Comparison of ENCODE assay signal across 14 cellular contexts in the genomic region with DNA sequence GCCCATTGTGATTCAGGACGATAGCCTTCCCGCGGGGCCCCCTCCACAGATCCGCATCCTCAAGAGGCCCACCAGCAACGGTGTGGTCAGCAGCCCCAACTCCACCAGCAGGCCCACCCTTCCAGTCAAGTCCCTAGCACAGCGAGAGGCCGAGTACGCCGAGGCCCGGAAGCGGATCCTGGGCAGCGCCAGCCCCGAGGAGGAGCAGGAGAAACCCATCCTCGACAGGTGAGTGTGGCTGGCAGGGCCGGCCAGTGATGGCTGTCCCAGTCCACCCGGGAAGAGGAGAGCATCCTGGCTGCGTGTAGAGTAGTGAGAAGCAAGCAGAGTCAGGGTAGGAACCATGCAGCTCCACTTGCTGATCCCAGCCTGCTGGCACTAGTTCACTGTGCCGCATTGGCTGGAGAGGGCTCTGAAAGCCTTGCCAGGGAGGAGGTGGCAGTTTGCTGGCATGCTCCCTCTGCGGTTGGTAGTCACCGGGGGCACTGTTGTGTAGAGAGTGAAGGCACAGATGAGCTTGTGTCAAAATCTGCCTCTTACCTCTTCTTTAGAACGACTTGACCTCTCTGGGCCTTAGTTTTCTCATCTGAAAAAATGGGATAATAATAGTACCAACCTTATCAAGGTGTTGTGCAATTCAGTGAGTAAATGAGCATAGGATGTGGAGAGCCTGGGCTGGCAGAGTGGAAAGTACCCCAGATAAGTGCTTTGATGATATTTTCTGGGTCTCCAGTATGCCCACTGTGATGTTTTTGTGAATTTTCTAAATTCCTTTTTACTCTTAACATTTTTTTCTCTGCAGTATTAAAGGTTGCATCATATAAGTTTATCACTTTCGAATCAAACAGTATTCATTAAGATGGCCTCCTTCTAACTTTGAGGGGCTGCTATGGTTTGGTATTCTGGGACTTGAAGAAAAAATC. TPM values are rescaled to one million over a fixed set of nuclear protein-coding genes. Genes with fewer than 3 reads are reported as not detected.
A peak's percentile ranks its signal among the peaks of the same experiment; 100 is the strongest.
DNase-seq lines count a peak whose midpoint lies in the region; ATAC-seq and TF ChIP-seq lines count a peak whose summit lies in the region.
"Had no signal": no experiment of that assay in that cellular context is flagged by ENCODE, and none has a peak within 500 bp of the region (broad histone marks: within the 10 kb centered on the region; RNA-seq: fewer than 3 reads in every experiment).

No MANE protein-coding gene starts in this region.

- H2AFZ ChIP-seq in IMR-90 (replicated peaks; ENCODE audit: low read length, poor library complexity) = no peak overlapping the region

- H3K4me3 ChIP-seq in IMR-90 (ENCODE audit: insufficient read depth, low read depth, low read length) (no peak overlapping the region), prostate gland (no peak overlapping the region)
- H3K4me3 ChIP-seq: left lung had no signal

- no peak overlapping the region for H4K5ac ChIP-seq in IMR-90 (ENCODE audit: low read depth, low read length)

- H3K36me3 ChIP-seq in IMR-90 (ENCODE audit: control insufficient read depth, insufficient read depth, low read length) = peaks cover 31% of the 10 kb centered on the region
- peaks cover 0 to 7% of the 10 kb centered on the region in 2 donors for H3K36me3 ChIP-seq in prostate gland

- peak overlapping the region; percentile 60 for H3K27ac Mint-ChIP-seq in CD4-positive, alpha-beta T cell

- no peak for DNase-seq in CD4-positive, alpha-beta T cell
- DNase-seq in IMR-90 = no peak
- peak; percentile 40 to 81 for DNase-seq in cerebellar nuclear complex (lab: John Stamatoyannopoulos, UW)
- peak in 30 of 56 donors; percentile 5 to 63 (median 30) for DNase-seq in nucleus accumbens (lab: John Stamatoyannopoulos, UW)
- no peak for DNase-seq in NCI-H2081 (lab: John Stamatoyannopoulos, UW)
- no peak for DNase-seq in NCI-H1694 treated with DMSO at 0.1 percent for 48 hours (lab: John Stamatoyannopoulos, UW)
- DNase-seq in prostate gland (ENCODE audit: low spot score) = no peak
- DNase-seq in NCI-H1436 (lab: John Stamatoyannopoulos, UW) = no peak
- DNase-seq: activated T-cell treated with anti-CD3 and anti-CD28 coated beads, Interleukin-2, amount 50 U/mL, for 1 hour; left lung; MV-4-11; retina had no signal

- no peak overlapping the region; the same call in 1 of the 2 replicates for H2BK20ac ChIP-seq in IMR-90 (ENCODE audit: low read depth, low read length)

- TF ChIP-seq POLR2A in IMR-90 (IDR thresholded peaks at IDR 0.05; ENCODE audit: low read depth, low read length) (no peak), prostate gland (IDR thresholded peaks at IDR 0.05) (no peak)

- H3K9me3 Mint-ChIP-seq in CD4-positive, alpha-beta T cell = no peaks in the 10 kb centered on the region

- peak overlapping the region; percentile 75 for H2AK9ac ChIP-seq in IMR-90 (replicated peaks; ENCODE audit: low read depth, low read length, poor library complexity)

- H3K9me3 ChIP-seq in CD4-positive, alpha-beta T cell (ENCODE audit: control insufficient read depth, low read length) = no peaks in the 10 kb centered on the region
- H3K9me3 ChIP-seq in IMR-90 (ENCODE audit: control insufficient read depth, insufficient read depth, low read length) = no peaks in the 10 kb centered on the region
- no peaks in the 10 kb centered on the region for H3K9me3 ChIP-seq in prostate gland
- H3K9me3 ChIP-seq: left lung had no signal

- intact Hi-C loops in CD4-positive, alpha-beta T cell (cut with DNase I, micrococcal nuclease) = no loop called here
- intact Hi-C loops in IMR-90 (cut with micrococcal nuclease) (no loop called here), prostate gland (cut with DNase I) (no loop called here)

- no peak overlapping the region for H3K18ac ChIP-seq in IMR-90 (ENCODE audit: low read depth, low read length)

- H4K8ac ChIP-seq in IMR-90 (ENCODE audit: low read depth in 2 of 2, low read length in 2 of 2) = 0 out of 4 replicates have a peak overlapping the region, but pooled peaks of 1 of the 2 experiments have one; percentile 9

- H3K4me1 Mint-ChIP-seq in CD4-positive, alpha-beta T cell (ENCODE audit: low read depth) = peaks cover 31% of the 10 kb centered on the region

- CTCF ChIA-PET in CD4-positive, alpha-beta T cell (lab: Charles Lee) = no interaction called here
- CTCF ChIA-PET in IMR-90 (lab: Yijun Ruan, JAX) = interaction anchor here (1.4 kb wide), 1 partner anchor 18 kb away, joined by 3 read pairs; no protein-coding TSS in a partner anchor

- peaks cover 49% of the 10 kb centered on the region for H4K20me1 ChIP-seq in IMR-90 (ENCODE audit: insufficient read depth, low read length)

- no peak overlapping the region for H3K4me2 ChIP-seq in IMR-90 (ENCODE audit: low read depth, low read length)

- H3K27ac ChIP-seq in CD4-positive, alpha-beta T cell (ENCODE audit: low read depth, low read length) = no peak overlapping the region
- H3K27ac ChIP-seq in IMR-90 (ENCODE audit: insufficient read depth, low read length) (no peak overlapping the region), prostate gland (no peak overlapping the region)
- H3K27ac ChIP-seq: left lung had no signal

- POLR2A ChIA-PET in CD4-positive, alpha-beta T cell (lab: Charles Lee) = no interaction called here
- POLR2A ChIA-PET in IMR-90 (lab: Charles Lee; ENCODE audit: unreplicated experiment) = no interaction called here

- H3K56ac ChIP-seq in IMR-90 (ENCODE audit: extremely low read depth, insufficient read depth, low read length) = no peak overlapping the region

- no peak overlapping the region for H3K9ac ChIP-seq in IMR-90 (ENCODE audit: low read depth, low read length)

- H3K23ac ChIP-seq in IMR-90 (ENCODE audit: low read depth, low read length) = no peak overlapping the region; the same call in 1 of the 2 replicates

- no peak overlapping the region for H2BK15ac ChIP-seq in IMR-90 (ENCODE audit: low read depth, low read length)

- peaks cover 37% of the 10 kb centered on the region for H3K9me1 ChIP-seq in IMR-90 (ENCODE audit: insufficient read depth, low read length)

- H3K4me1 ChIP-seq in IMR-90 (ENCODE audit: control insufficient read depth, insufficient read depth, low read length) (peaks cover 25% of the 10 kb centered on the region), prostate gland (replicated peaks) (no peaks in the 10 kb centered on the region)

- peaks cover 28 to 84% of the 10 kb centered on the region in 2 experiments; a peak in 3 of 4 replicates for H3K79me1 ChIP-seq in IMR-90 (ENCODE audit: low read depth in 1 of 2, low read length in 2 of 2)

- H4K91ac ChIP-seq in IMR-90 (ENCODE audit: insufficient read depth, low read depth, low read length) = no peak overlapping the region; the same call in 1 of the 2 replicates

- H3K4ac ChIP-seq in IMR-90 (ENCODE audit: low read depth, low read length) = no peak overlapping the region; the same call in 1 of the 2 replicates

- no peak for TF ChIP-seq CTCF in CD4-positive, alpha-beta T cell (IDR thresholded peaks at IDR 0.05)
- TF ChIP-seq CTCF in IMR-90 (conservative IDR thresholded peaks at IDR 0.05; ENCODE audit: low read depth, low read length) (no peak), prostate gland (IDR thresholded peaks at IDR 0.05) (no peak)

- peaks cover 78% of the 10 kb centered on the region for H3K36me3 Mint-ChIP-seq in CD4-positive, alpha-beta T cell (ENCODE audit: low read depth)

- no TSS peak for BruUV-seq in IMR-90 (replicated peaks; lab: Mats Ljungman, UMichigan)

- no peaks in the 10 kb centered on the region for H3K27me3 Mint-ChIP-seq in CD4-positive, alpha-beta T cell

- WGBS in IMR-90 (ENCODE audit: extremely low coverage in 2 of 2, insufficient read length in 1 of 2), 2 experiments = 93% methylated on average over 14 of the region's 22 CpGs; no CpG with 5 or more reads in 1 of the 2 experiments
- WGBS in prostate gland = 58% methylated on average over 22 of the region's 22 CpGs

- H2BK120ac ChIP-seq in IMR-90 (ENCODE audit: low read depth, low read length) = no peak overlapping the region

- no peak for ATAC-seq in CD4-positive, alpha-beta T cell (ENCODE audit: poor library complexity)
- ATAC-seq in IMR-90 (ENCODE audit: low read depth) = no peak
- ATAC-seq: left lung had no signal

- dilution Hi-C loops in IMR-90 (cut with HindIII; ENCODE audit: low sequenced_read_pairs, unreplicated experiment) = no loop called here

- H3K4me3 Mint-ChIP-seq in CD4-positive, alpha-beta T cell = no peak overlapping the region

- no peak overlapping the region for H2AK5ac ChIP-seq in IMR-90 (ENCODE audit: low read depth, low read length)

- no peak overlapping the region for H2BK5ac ChIP-seq in IMR-90 (ENCODE audit: low read depth, low read length, poor library complexity, severe bottlenecking)

- H3K14ac ChIP-seq in IMR-90 (replicated peaks; ENCODE audit: low read depth, low read length) = no peak overlapping the region

- in situ Hi-C loops in IMR-90 (cut with MboI; ENCODE audit: low sequenced_read_pairs) = no loop called here

- no peaks in the 10 kb centered on the region for H3K27me3 ChIP-seq in CD4-positive, alpha-beta T cell (ENCODE audit: control insufficient read depth, insufficient read depth, low read length)
- H3K27me3 ChIP-seq in IMR-90 (ENCODE audit: control insufficient read depth, insufficient read depth, low read length) (no peaks in the 10 kb centered on the region), prostate gland (replicated peaks; ENCODE audit: insufficient read depth) (no peaks in the 10 kb centered on the region)
- H3K27me3 ChIP-seq: left lung had no signal

- no peak for TF ChIP-seq RAD21 in IMR-90 (IDR thresholded peaks at IDR 0.05; ENCODE audit: low read length)

RNA-seq across cellular contexts. Expression of a gene that starts 26.5 kb away (rescaled TPM):
- 100 to 1,000 TPM; 115 to 120 TPM for total RNA-seq in CD4-positive, alpha-beta T cell
- total RNA-seq in IMR-90 (2012; rRNA removed) (104 and 119 TPM in 2 replicates), prostate gland (10 to 100 TPM; 64.8 to 78.6 TPM)
- 140 and 149 TPM in 2 replicates for polyA plus RNA-seq in IMR-90 (2012; rRNA removed)
- polyA plus RNA-seq in IMR-90 (2012; cell fraction: cytosol; rRNA removed) = 98.0 and 110 TPM in 2 replicates
- polyA plus RNA-seq in IMR-90 (2012; cell fraction: nucleus; rRNA removed; ENCODE audit: low replicate concordance) = 71.0 and 75.7 TPM in 2 replicates

RNA-seq across cellular contexts. Expression of a gene that starts 41.2 kb away (rescaled TPM):
- 10 to 100 TPM; 14.3 to 14.9 TPM for total RNA-seq in CD4-positive, alpha-beta T cell
- 11.4 and 12.0 TPM in 2 replicates for total RNA-seq in IMR-90 (2012; rRNA removed)
- polyA plus RNA-seq in IMR-90 (2012; rRNA removed) = 18.8 and 19.6 TPM in 2 replicates
- polyA plus RNA-seq in IMR-90 (2012; cell fraction: cytosol; rRNA removed) = 14.5 and 15.0 TPM in 2 replicates
- 24.6 and 26.4 TPM in 2 replicates for polyA plus RNA-seq in IMR-90 (2012; cell fraction: nucleus; rRNA removed; ENCODE audit: low replicate concordance)
- 10 to 100 TPM; 26.6 to 52.6 TPM for total RNA-seq in prostate gland

RNA-seq across cellular contexts. Expression of a gene that starts 43.7 kb away (rescaled TPM):
- not detected for total RNA-seq in CD4-positive, alpha-beta T cell
- total RNA-seq in IMR-90 (2012; rRNA removed) (not detected in 2 replicates), prostate gland (not detected)
- polyA plus RNA-seq in IMR-90 (2012; rRNA removed) = not detected in 2 replicates
- polyA plus RNA-seq in IMR-90 (2012; cell fraction: cytosol; rRNA removed) = not detected in 2 replicates
- 0.01 TPM in 1 of 2 replicates, not detected in the other for polyA plus RNA-seq in IMR-90 (2012; cell fraction: nucleus; rRNA removed; ENCODE audit: low replicate concordance)
- total RNA-seq: frontal cortex, left lung, ureter had no signal

RNA-seq across cellular contexts. Expression of a gene that starts 47.0 kb away (rescaled TPM):
- 10 to 100 TPM; 65.8 to 66.0 TPM for total RNA-seq in CD4-positive, alpha-beta T cell
- total RNA-seq in IMR-90 (2012; rRNA removed) (79.7 and 85.1 TPM in 2 replicates), prostate gland (100 to 1,000 TPM in 1 of 2 donors, 10 to 100 TPM in 1; 43.7 to 106 TPM)
- 80.2 and 80.5 TPM in 2 replicates for polyA plus RNA-seq in IMR-90 (2012; rRNA removed)
- polyA plus RNA-seq in IMR-90 (2012; cell fraction: cytosol; rRNA removed) = 74.6 and 84.1 TPM in 2 replicates
- 43.3 and 54.5 TPM in 2 replicates for polyA plus RNA-seq in IMR-90 (2012; cell fraction: nucleus; rRNA removed; ENCODE audit: low replicate concordance)

Comparison
In these comparisons a context has a peak if more than half of its experiments do, and no peak if none do; other contexts are left out.
1. DNase-seq: peak in cerebellar nuclear complex (2 of 2) and nucleus accumbens (30 of 56); none in CD4-positive, alpha-beta T cell (0 of 10), IMR-90 (single experiment), NCI-H2081 (0 of 2), NCI-H1694 treated with DMSO at 0.1 percent for 48 hours (single experiment), prostate gland (single experiment) and NCI-H1436 (single experiment).